16 cellular contexts compared by ENCODE assay signal in the genomic region with DNA sequence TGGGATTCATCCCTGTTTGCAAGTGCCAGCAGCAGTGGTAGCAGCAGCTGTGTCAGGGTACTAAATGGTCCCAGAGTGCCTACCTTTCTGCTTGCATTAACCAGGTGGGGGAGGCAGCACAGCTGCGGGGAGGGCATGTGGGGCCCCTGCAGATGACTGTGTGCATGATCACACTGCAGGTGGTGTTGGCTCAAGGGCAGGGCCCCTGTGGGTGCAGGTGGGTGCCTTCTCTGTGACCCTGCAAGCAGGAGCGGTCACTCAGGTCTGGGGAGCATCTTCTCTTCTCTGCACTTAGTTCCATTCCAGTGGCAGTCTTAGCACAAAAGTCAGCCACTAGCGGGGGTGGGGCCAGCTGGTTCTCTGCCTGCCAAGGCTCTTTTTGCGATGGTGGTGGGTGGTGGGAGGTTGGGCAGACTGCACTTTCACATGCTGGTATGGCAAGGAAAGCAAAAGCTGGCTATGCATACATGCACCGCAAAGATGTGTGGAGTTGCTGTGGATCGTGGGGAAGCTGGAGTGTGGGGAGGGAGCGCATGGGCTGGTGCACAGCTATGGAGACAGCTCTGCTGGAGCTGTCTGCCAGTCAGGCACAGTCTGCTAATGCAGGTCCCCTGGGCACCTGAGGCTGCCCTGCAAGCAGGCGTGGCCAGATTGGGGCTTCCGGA.
"Had no signal": no experiment of that assay in that cellular context is flagged by ENCODE, and none has a peak within 500 bp of the region (broad histone marks: within the 10 kb centered on the region; RNA-seq: fewer than 3 reads in every experiment).

No MANE protein-coding gene starts in this region.

- H3K9me3 ChIP-seq: psoas muscle, uterus had no signal

- H3K27me3 ChIP-seq: cardiac muscle cell, foreskin keratinocyte, uterus had no signal

- H3K4me3 ChIP-seq: cardiac muscle cell, lung, psoas muscle, skin epidermis, uterus had no signal

- H3K27me3 Mint-ChIP-seq: activated naive CD8-positive, alpha-beta T cell had no signal

- ATAC-seq: foreskin keratinocyte, left lobe of liver, psoas muscle, right cardiac atrium had no signal

- DNase-seq: activated CD4-positive, alpha-beta T cell treated with anti-CD3 and anti-CD28 coated beads, Interleukin-2, amount 50 U/mL, for 4 hours; activated gamma-delta T cell treated with Interleukin-2 at 50 U/mL for 16 hours; foreskin keratinocyte; glutamatergic neuron; psoas muscle; SW 1271; T-helper 2 cell; uterus had no signal

- H3K4me3 Mint-ChIP-seq: activated naive CD8-positive, alpha-beta T cell; neural crest cell had no signal

- H3K27ac ChIP-seq: cardiac muscle cell, foreskin keratinocyte, psoas muscle, skin epidermis, uterus, VCaP had no signal

- H3K4me1 ChIP-seq: foreskin keratinocyte, psoas muscle, uterus had no signal

- H3K9me3 Mint-ChIP-seq: neural crest cell had no signal

- H3K4me1 Mint-ChIP-seq: neural crest cell had no signal

- H3K36me3 ChIP-seq: cardiac muscle cell, uterus had no signal

- H3K27ac Mint-ChIP-seq: activated naive CD8-positive, alpha-beta T cell had no signal
